14 cellular contexts compared by ENCODE assay signal in genomic region chr1:162861101-162861500, GRCh38. TPM values are rescaled to one million over a fixed set of nuclear protein-coding genes. Genes with fewer than 3 reads are reported as not detected.
A peak's percentile ranks its signal among the peaks of the same experiment; 100 is the strongest.
DNase-seq lines count a peak whose midpoint lies in the region; ATAC-seq and TF ChIP-seq lines count a peak whose summit lies in the region.
"Had no signal": no experiment of that assay in that cellular context is flagged by ENCODE, and none has a peak within 500 bp of the region (broad histone marks: within the 10 kb centered on the region; RNA-seq: fewer than 3 reads in every experiment).

TSS of gene CCDC190 (minus strand) at chr1:162861175. CDS start at chr1:162859646, 1,529 bp downstream.

- 52 to 71% methylated on average over 4 of the region's 4 CpGs for WGBS in testis, 2 donors

- H3K4me3 ChIP-seq in ascending aorta (peak within 1 kb of the TSS in 1 of 2 donors; percentile 7), upper lobe of right lung (no peak within 1 kb of the TSS), testis (no peak within 1 kb of the TSS), A673 (ENCODE audit: low read depth, low read length, poor library complexity, severe bottlenecking) (no peak within 1 kb of the TSS)

- ATAC-seq in upper lobe of right lung, result peak; percentile 86
- ATAC-seq: activated naive CD4-positive, alpha-beta T cell treated with anti-CD3 and anti-CD28 coated beads, Interleukin-2, amount 50 U/mL, for 72 hours; CD8-positive, alpha-beta T cell; esophagus mucosa; stimulated activated naive CD8-positive, alpha-beta T cell treated with anti-CD3 and anti-CD28 coated beads, Interleukin-15, Interleukin-2, amounts not matched to agents 100 U/mL and 50 U/mL, for 24 hours had no signal

- H3K9me3 ChIP-seq in ascending aorta (no peaks in the 10 kb centered on the region), upper lobe of right lung (no peaks in the 10 kb centered on the region), testis (no peaks in the 10 kb centered on the region), A673 (ENCODE audit: low read depth, low read length, poor library complexity, severe bottlenecking) (no peaks in the 10 kb centered on the region)

- H3K27me3 ChIP-seq in ascending aorta, result no peaks in the 10 kb centered on the region
- no peaks in the 10 kb centered on the region for H3K27me3 ChIP-seq in upper lobe of right lung
- no peaks in the 10 kb centered on the region for H3K27me3 ChIP-seq in testis
- no peaks in the 10 kb centered on the region for H3K27me3 ChIP-seq in A673 (replicated peaks; ENCODE audit: insufficient read depth, low read depth, low read length, poor library complexity)

- POLR2A ChIA-PET in A673 (lab: Charles Lee; ENCODE audit: low non-redundant PET), result no interaction called here

- intact Hi-C loops in ascending aorta (cut with DNase I) (no loop called here), upper lobe of right lung (cut with DNase I) (no loop called here), testis (cut with DNase I; ENCODE audit: low total_unique reads) (no loop called here), A673 (cut with micrococcal nuclease; ENCODE audit: unreplicated experiment) (no loop called here)

- H3K27ac ChIP-seq in ascending aorta (peak within 1 kb of the TSS; percentile 89 to 93), upper lobe of right lung (no peak within 1 kb of the TSS), testis (no peak within 1 kb of the TSS), A673 (ENCODE audit: low read depth, low read length, poor library complexity, severe bottlenecking) (no peak within 1 kb of the TSS)

- CTCF ChIA-PET in A673 (lab: Charles Lee), result interaction anchor here (0.6 kb wide), 1 partner anchor 130 kb away, joined by 5 read pairs; no protein-coding TSS in a partner anchor

- H3K36me3 ChIP-seq in ascending aorta (no peaks in the 10 kb centered on the region), upper lobe of right lung (no peaks in the 10 kb centered on the region), testis (ENCODE audit: low read depth, missing control alignments) (no peaks in the 10 kb centered on the region), A673 (ENCODE audit: insufficient read depth, low read length, poor library complexity, severe bottlenecking) (no peaks in the 10 kb centered on the region)

- DNase-seq in ascending aorta (ENCODE audit: low spot score in 2 of 2), result peak; percentile 38 to 91
- DNase-seq in globus pallidus (ENCODE audit: low spot score), result peak; percentile 14
- DNase-seq in myocyte (ENCODE audit: low read depth), result peak; percentile 77
- DNase-seq in upper lobe of right lung, result no peak
- no peak for DNase-seq in testis
- DNase-seq in A673 (ENCODE audit: low spot score), result no peak
- DNase-seq in effector CD4-positive, alpha-beta T cell, result no peak
- DNase-seq: activated CD8-positive, alpha-beta memory T cell treated with anti-CD3 and anti-CD28 coated beads, Interleukin-2, amount 50 U/mL, for 4 hours; CD8-positive, alpha-beta T cell; NCI-H2171; stimulated activated naive CD8-positive, alpha-beta T cell treated with anti-CD3 and anti-CD28 coated beads, Interleukin-15, Interleukin-2, amounts not matched to agents 100 U/mL and 50 U/mL, for 24 hours had no signal

- no TSS peak for BruUV-seq in A673 (replicated peaks; lab: Mats Ljungman, UMichigan)

- H3K4me1 ChIP-seq in ascending aorta, result peaks cover 5 to 55% of the 10 kb centered on the region in 2 donors
- H3K4me1 ChIP-seq in upper lobe of right lung, result no peaks in the 10 kb centered on the region
- no peaks in the 10 kb centered on the region for H3K4me1 ChIP-seq in testis
- H3K4me1 ChIP-seq in A673 (ENCODE audit: insufficient read depth, low read length, poor library complexity, severe bottlenecking), result peaks cover 11% of the 10 kb centered on the region

- TF ChIP-seq CTCF in ascending aorta (IDR thresholded peaks at IDR 0.05) (no peak), upper lobe of right lung (IDR thresholded peaks at IDR 0.05) (no peak), testis (IDR thresholded peaks at IDR 0.05) (no peak), A673 (conservative IDR thresholded peaks at IDR 0.05; ENCODE audit: low read depth, low read length) (no peak)

- TF ChIP-seq POLR2A in testis (IDR thresholded peaks at IDR 0.05), result no peak

RNA-seq across cellular contexts. Expression of gene CCDC190, which starts in this region (rescaled TPM):
- total RNA-seq in ascending aorta (1.9 TPM), myocyte (0.10 and 1.5 TPM in 2 replicates), upper lobe of right lung (not detected), testis (1 to 10 TPM in 1 of 2 donors, under 1 TPM in 1; 0.19 to 1.2 TPM), A673 (2021) (0.39 TPM in 1 of 2 replicates, not detected in the other)
- 0.16 TPM for polyA plus RNA-seq in myocyte (2012)
- polyA plus RNA-seq in testis (ENCODE audit: insufficient read depth, low read depth, low replicate concordance), result 1.6 TPM
- total RNA-seq: activated naive CD4-positive, alpha-beta T cell treated with anti-CD3 and anti-CD28 coated beads, Interleukin-2, amount 50 U/mL, for 72 hours; CD8-positive, alpha-beta T cell; MCF 10A had no signal

Comparison
In these comparisons a context has a peak if more than half of its experiments do, and no peak if none do; other contexts are left out.
1. Peak in ATAC-seq in upper lobe of right lung; RNA of the gene not detected or under 1 TPM.
2. DNase-seq: peak in ascending aorta (2 of 2), globus pallidus (single experiment) and myocyte (single experiment); none in upper lobe of right lung (single experiment), testis (single experiment), A673 (single experiment) and effector CD4-positive, alpha-beta T cell (single experiment).
3. H3K27ac ChIP-seq: peak in ascending aorta (2 of 2); none in upper lobe of right lung (single experiment), testis (0 of 2) and A673 (single experiment).